Comparison of ENCODE assay signal across 35 cellular contexts in the genomic region with DNA sequence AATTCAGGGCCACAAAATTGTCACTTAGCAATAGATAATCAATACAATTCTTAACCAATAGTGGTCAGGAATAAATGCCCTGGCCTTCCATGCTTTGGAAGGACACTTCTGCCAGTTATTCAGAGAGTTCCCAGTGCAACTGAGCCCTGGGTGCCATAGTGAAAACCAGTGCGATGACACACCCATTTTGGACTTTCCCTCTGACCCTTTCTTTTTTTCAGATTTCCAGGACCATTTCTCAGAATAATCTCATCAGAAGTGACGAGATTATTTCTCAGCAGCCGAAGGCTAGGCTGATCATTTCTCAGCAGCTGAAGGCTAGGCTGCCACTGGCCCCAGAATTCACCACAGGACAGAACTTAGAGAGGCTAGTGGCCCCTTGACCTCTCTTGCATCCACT.
DNase-seq lines count a peak whose midpoint lies in the region; ATAC-seq, FAIRE-seq and TF ChIP-seq lines count a peak whose summit lies in the region.
"Had no signal": no experiment of that assay in that cellular context is flagged by ENCODE, and none has a peak within 500 bp of the region (broad histone marks: within the 10 kb centered on the region; RNA-seq: fewer than 3 reads in every experiment).

No MANE protein-coding gene starts in this region.

- no peak overlapping the region for H3K4ac ChIP-seq in H1 (replicated peaks; ENCODE audit: insufficient read length, low read depth, low read length)

- peak overlapping the region; percentile 66 for H3K27ac Mint-ChIP-seq in neural progenitor cell
- H3K27ac Mint-ChIP-seq: B cell; CD14-positive monocyte; CD4-positive, alpha-beta memory T cell; CD4-positive, alpha-beta T cell; CD4-positive, CD25-positive, alpha-beta regulatory T cell; CD8-positive, alpha-beta memory T cell; CD8-positive, alpha-beta T cell had no signal

- H3K9ac ChIP-seq in H1 (replicated peaks in 1 of 4; ENCODE audit: extremely low read depth in 1 of 4, low read depth in 3 of 4, low read length in 3 of 4) (no peak overlapping the region), neural progenitor cell (no peak overlapping the region)
- H3K9ac ChIP-seq: BLaER1; BLaER1 treated with 17β-estradiol and CSF1 and Interleukin-3, amounts not matched to agents 10 nM and 100 nM had no signal

- H4K5ac ChIP-seq in H1 (ENCODE audit: insufficient read length, low read depth, low read length): no peak overlapping the region

- H3K36me3 ChIP-seq in H1 (ENCODE audit: control insufficient read depth in 2 of 4, insufficient read depth in 4 of 4, low read length in 3 of 4): no peaks in the 10 kb centered on the region
- H3K36me3 ChIP-seq in neural progenitor cell: no peaks in the 10 kb centered on the region
- H3K36me3 ChIP-seq: BE2C; BLaER1; BLaER1 treated with 17β-estradiol and CSF1 and Interleukin-3, amounts not matched to agents 10 nM and 100 nM had no signal

- no peaks in the 10 kb centered on the region for H3K36me3 Mint-ChIP-seq in neural progenitor cell
- H3K36me3 Mint-ChIP-seq: CD14-positive monocyte; CD4-positive, alpha-beta memory T cell; CD4-positive, CD25-positive, alpha-beta regulatory T cell; CD8-positive, alpha-beta memory T cell; CD8-positive, alpha-beta T cell had no signal

- H3K4me3 Mint-ChIP-seq in neural progenitor cell: no peak overlapping the region
- H3K4me3 Mint-ChIP-seq: B cell; CD14-positive monocyte; CD4-positive, alpha-beta memory T cell; CD4-positive, alpha-beta T cell; CD4-positive, CD25-positive, alpha-beta regulatory T cell; CD8-positive, alpha-beta memory T cell; CD8-positive, alpha-beta T cell had no signal

- H3K4me3 ChIP-seq in H1 (ENCODE audit: extremely low read depth in 1 of 4, insufficient read depth in 2 of 4, low read depth in 3 of 4, low read length in 4 of 4) (no peak overlapping the region), neural progenitor cell (no peak overlapping the region)
- H3K4me3 ChIP-seq: A549; BLaER1; BLaER1 treated with 17β-estradiol and CSF1 and Interleukin-3, amounts not matched to agents 10 nM and 100 nM had no signal

- no peaks in the 10 kb centered on the region for H3K4me1 Mint-ChIP-seq in neural progenitor cell
- H3K4me1 Mint-ChIP-seq: B cell; CD14-positive monocyte; CD4-positive, alpha-beta memory T cell; CD4-positive, CD25-positive, alpha-beta regulatory T cell; CD8-positive, alpha-beta memory T cell had no signal

- H2BK5ac ChIP-seq in H1 (ENCODE audit: low read depth, low read length): no peak overlapping the region

- TF ChIP-seq EP300 in H1 (IDR thresholded peaks at IDR 0.05; ENCODE audit: borderline replicate concordance in 1 of 2, low read depth in 2 of 2, low read length in 2 of 2): no peak

- H2BK12ac ChIP-seq in H1 (ENCODE audit: low read depth, low read length): no peak overlapping the region

- no peak for ATAC-seq in GM18520 (IDR thresholded peaks at IDR 0.05; ENCODE audit: unreplicated experiment)
- ATAC-seq: A549; CD8-positive, alpha-beta T cell had no signal

- H2AFZ ChIP-seq in H1 (ENCODE audit: low read length): no peak overlapping the region
- H2AFZ ChIP-seq in neural progenitor cell (replicated peaks): no peak overlapping the region

- no peak overlapping the region for H2BK20ac ChIP-seq in H1 (ENCODE audit: low read length)

- H3F3A ChIP-seq in neural progenitor cell (ENCODE audit: low read depth): no peaks in the 10 kb centered on the region

- H3K79me2 ChIP-seq in H1 (ENCODE audit: control insufficient read depth in 1 of 2, insufficient read depth in 2 of 2, low read length in 2 of 2) (no peaks in the 10 kb centered on the region), neural progenitor cell (ENCODE audit: low read depth) (no peaks in the 10 kb centered on the region)

- no peaks in the 10 kb centered on the region for H3K79me1 ChIP-seq in H1 (ENCODE audit: low read depth, low read length)

- H3K18ac ChIP-seq in H1 (ENCODE audit: extremely low read depth, low read length): no peak overlapping the region

- H3K4me1 ChIP-seq in H1 (replicated peaks in 1 of 4; ENCODE audit: control insufficient read depth in 3 of 4, insufficient read depth in 4 of 4, low read length in 3 of 4) (no peaks in the 10 kb centered on the region), neural progenitor cell (no peaks in the 10 kb centered on the region)
- H3K4me1 ChIP-seq: A549; BE2C; BLaER1; BLaER1 treated with 17β-estradiol and CSF1 and Interleukin-3, amounts not matched to agents 10 nM and 100 nM had no signal

- no peak overlapping the region for H3K56ac ChIP-seq in H1 (replicated peaks; ENCODE audit: insufficient read length, low read depth, low read length)

- no peak overlapping the region for H3K23ac ChIP-seq in H1 (ENCODE audit: insufficient read length)

- H2AK5ac ChIP-seq in H1 (ENCODE audit: low read depth, low read length): no peak overlapping the region

- TF ChIP-seq CTCF in H1 (IDR thresholded peaks at IDR 0.05; ENCODE audit: control extremely low read depth in 1 of 3, insufficient read depth in 1 of 3, low read depth in 1 of 3, low read length in 3 of 3) (no peak), neural progenitor cell (IDR thresholded peaks at IDR 0.05) (no peak)

- H4K8ac ChIP-seq in H1 (ENCODE audit: extremely low read depth, insufficient read depth, low read length): no peak overlapping the region

- peak overlapping the region; percentile 42 for H4K91ac ChIP-seq in H1 (replicated peaks; ENCODE audit: insufficient read length, low read length)

- H3K27me3 Mint-ChIP-seq in neural progenitor cell (ENCODE audit: insufficient read depth, low read depth): peaks cover 2% of the 10 kb centered on the region
- H3K27me3 Mint-ChIP-seq: B cell; CD4-positive, alpha-beta memory T cell; CD4-positive, CD25-positive, alpha-beta regulatory T cell had no signal

- FAIRE-seq in H1 (lab: Jason Lieb, UNC): no peak
- FAIRE-seq: A204.1, A549, D721Med had no signal

- 82% methylated on average over 3 of the region's 3 CpGs; no CpG with 5 or more reads in 1 of the 2 experiments for WGBS in H1 (ENCODE audit: extremely low coverage in 1 of 2, insufficient coverage in 1 of 2, insufficient read length in 1 of 2, insufficient replicate concordance in 2 of 2, low coverage in 1 of 2, low lambda C conversion rate in 2 of 2, missing lambda C conversion rate in 1 of 2), 2 experiments

- POLR2A ChIA-PET in H1 (lab: Charles Lee; ENCODE audit: partially characterized antibody): no interaction called here

- H3K27me3 ChIP-seq in H1 (replicated peaks in 1 of 4; ENCODE audit: control insufficient read depth in 3 of 4, extremely low read depth in 1 of 4, insufficient read depth in 3 of 4, low read length in 3 of 4) (no peaks in the 10 kb centered on the region), neural progenitor cell (no peaks in the 10 kb centered on the region)
- H3K27me3 ChIP-seq: BE2C; BLaER1; BLaER1 treated with 17β-estradiol and CSF1 and Interleukin-3, amounts not matched to agents 10 nM and 100 nM had no signal

- H3K9me3 Mint-ChIP-seq in neural progenitor cell: peaks cover 11% of the 10 kb centered on the region
- H3K9me3 Mint-ChIP-seq: CD4-positive, alpha-beta memory T cell; CD4-positive, alpha-beta T cell; CD8-positive, alpha-beta T cell had no signal

- H3K27ac ChIP-seq in H1 (ENCODE audit: low read depth, low read length) (no peak overlapping the region), neural progenitor cell (no peak overlapping the region)
- H3K27ac ChIP-seq: 22Rv1; A549; BLaER1; BLaER1 treated with 17β-estradiol and CSF1 and Interleukin-3, amounts not matched to agents 10 nM and 100 nM; C4-2B had no signal

- TF ChIP-seq RAD21 in H1 (IDR thresholded peaks at IDR 0.05 in 1 of 2, conservative IDR thresholded peaks at IDR 0.05 in 1 of 2; ENCODE audit: low read depth in 2 of 2, low read length in 2 of 2): no peak

- no peak overlapping the region for H3K4me2 ChIP-seq in H1 (ENCODE audit: insufficient read depth in 1 of 2, low read depth in 2 of 2, low read length in 2 of 2)
- no peak overlapping the region for H3K4me2 ChIP-seq in neural progenitor cell
- H3K4me2 ChIP-seq: A549; BLaER1; BLaER1 treated with 17β-estradiol and CSF1 and Interleukin-3, amounts not matched to agents 10 nM and 100 nM had no signal

- CTCF ChIA-PET in H1 (lab: Charles Lee; ENCODE audit: partially characterized antibody): interaction anchor here (0.7 kb wide), 1 partner anchor 16 kb away, joined by 3 read pairs; no protein-coding TSS in a partner anchor

- H4K20me1 ChIP-seq in H1 (replicated peaks in 1 of 2; ENCODE audit: control insufficient read depth in 1 of 2, insufficient read depth in 2 of 2, low read length in 2 of 2) (no peaks in the 10 kb centered on the region), neural progenitor cell (ENCODE audit: low read depth) (no peaks in the 10 kb centered on the region)
- H4K20me1 ChIP-seq: BLaER1; BLaER1 treated with 17β-estradiol and CSF1 and Interleukin-3, amounts not matched to agents 10 nM and 100 nM had no signal

- no peaks in the 10 kb centered on the region for H3K23me2 ChIP-seq in H1 (ENCODE audit: low read depth, low read length)

- DNase-seq in SK-N-DZ (ENCODE audit: low spot score) (peak; percentile 95), H1 (ENCODE audit: low read depth in 1 of 2, low spot score in 2 of 2) (no peak), neural progenitor cell (ENCODE audit: low spot score) (no peak), SIG-M5 (lab: John Stamatoyannopoulos, UW) (no peak), head of caudate nucleus (no peak)
- DNase-seq: 8988T; ACHN; AML-193; BE2C; C1 segment of cervical spinal cord; Caco-2; Calu3; CD4-positive, alpha-beta memory T cell; CD4-positive, alpha-beta T cell; CD4-positive, CD25-positive, alpha-beta regulatory T cell; CD8-positive, alpha-beta memory T cell; CD8-positive, alpha-beta T cell; COR-L47; DMS 273 treated with DMSO at 0.1 percent for 48 hours; DMS153; DMS53; DMS79; DMS79 treated with DMSO at 0.1 percent for 48 hours; DND-41; EL had no signal

- H2BK120ac ChIP-seq in H1 (replicated peaks; ENCODE audit: low read depth, low read length): no peak overlapping the region

- H3K14ac ChIP-seq in H1 (ENCODE audit: insufficient read length): no peak overlapping the region

- TF ChIP-seq POLR2A in H1 (IDR thresholded peaks at IDR 0.05; ENCODE audit: control extremely low read depth in 1 of 2, low read depth in 2 of 2, low read length in 2 of 2): no peak

- intact Hi-C loops in head of caudate nucleus (cut with DNase I): no loop called here

- H3K9me3 ChIP-seq in H1 (ENCODE audit: insufficient read depth in 2 of 2, low read depth in 1 of 2, low read length in 1 of 2) (no peaks in the 10 kb centered on the region), neural progenitor cell (ENCODE audit: low read depth) (no peaks in the 10 kb centered on the region)
- H3K9me3 ChIP-seq: A549, BE2C, BLaER1, Caco-2 had no signal

- no peak overlapping the region for H2BK15ac ChIP-seq in H1 (ENCODE audit: low read length)

TF ChIP-seq in H1, 55 proteins besides CTCF, POLR2A, EP300 and RAD21:
- TF ChIP-seq CBX8 (IDR thresholded peaks at IDR 0.05; ENCODE audit: borderline replicate concordance, low read depth, low read length) (no peak), TBP (IDR thresholded peaks at IDR 0.05; ENCODE audit: low read depth, low read length) (no peak), TAF7 (optimal IDR thresholded peaks at IDR 0.05; ENCODE audit: borderline replicate concordance, low read depth, low read length) (no peak)
